ENCODE assay signal across 13 cellular contexts in genomic region chr16:27080870-27081269, GRCh38. TPM values are rescaled to one million over a fixed set of nuclear protein-coding genes. Genes with fewer than 3 reads are reported as not detected.
DNase-seq lines count a peak whose midpoint lies in the region; TF ChIP-seq lines count a peak whose summit lies in the region.
"Had no signal": no experiment of that assay in that cellular context is flagged by ENCODE, and none has a peak within 500 bp of the region (broad histone marks: within the 10 kb centered on the region; RNA-seq: fewer than 3 reads in every experiment).

No MANE protein-coding gene starts in this region.

- H3K27me3 ChIP-seq in cardiac muscle cell (no peaks in the 10 kb centered on the region), right atrium auricular region (no peaks in the 10 kb centered on the region), OCI-LY3 (ENCODE audit: low read depth, low read length) (peaks cover 30% of the 10 kb centered on the region), transverse colon (peaks cover 11% of the 10 kb centered on the region), tibial nerve (no peaks in the 10 kb centered on the region), testis (no peaks in the 10 kb centered on the region)

- TF ChIP-seq EP300 in transverse colon (IDR thresholded peaks at IDR 0.05; ENCODE audit: low read depth) (no peak), tibial nerve (IDR thresholded peaks at IDR 0.05) (no peak)

- no peaks in the 10 kb centered on the region for H3K36me3 ChIP-seq in cardiac muscle cell
- H3K36me3 ChIP-seq in right atrium auricular region: no peaks in the 10 kb centered on the region
- H3K36me3 ChIP-seq in OCI-LY3 (replicated peaks; ENCODE audit: low read depth, low read length): no peaks in the 10 kb centered on the region
- H3K36me3 ChIP-seq in transverse colon: no peaks in the 10 kb centered on the region
- no peaks in the 10 kb centered on the region for H3K36me3 ChIP-seq in tibial nerve
- no peaks in the 10 kb centered on the region for H3K36me3 ChIP-seq in testis (ENCODE audit: low read depth, missing control alignments)
- H3K36me3 ChIP-seq: esophagus muscularis mucosa, SJSA1 had no signal

- H3K9me3 ChIP-seq in cardiac muscle cell (ENCODE audit: low read depth) (no peaks in the 10 kb centered on the region), right atrium auricular region (no peaks in the 10 kb centered on the region), OCI-LY3 (ENCODE audit: insufficient read depth, low read length) (no peaks in the 10 kb centered on the region), transverse colon (no peaks in the 10 kb centered on the region), tibial nerve (peaks cover 0 to 4% (median 0%) of the 10 kb centered on the region in 4 donors), testis (no peaks in the 10 kb centered on the region)
- H3K9me3 ChIP-seq: esophagus muscularis mucosa, SJSA1 had no signal

- H3K9ac ChIP-seq in OCI-LY3 (ENCODE audit: low read length): no peak overlapping the region

- peak in 1 of 2 donors; percentile 11 for DNase-seq in cardiac muscle cell (ENCODE audit: low read depth in 1 of 2, low spot score in 1 of 2)
- DNase-seq in right atrium auricular region (ENCODE audit: low spot score): no peak
- DNase-seq in fibroblast of pulmonary artery (ENCODE audit: low read depth): peak; percentile 8
- no peak for DNase-seq in transverse colon
- no peak for DNase-seq in tibial nerve (ENCODE audit: low spot score in 2 of 2)
- DNase-seq in testis: no peak
- no peak for DNase-seq in D341Med (ENCODE audit: low spot score)
- DNase-seq: activated T-cell treated with anti-CD3 and anti-CD28 coated beads, Interleukin-2, amount 50 U/mL, for 4 hours; stimulated activated naive B cell treated with anti-CD40 and anti-IgM and Interleukin-4, amounts not matched to agents 10 μg/mL and 1 μg/mL and 100 μg/mL, for 72 hours had no signal

- TF ChIP-seq CTCF in cardiac muscle cell (IDR thresholded peaks at IDR 0.05; ENCODE audit: low read depth, low read length) (peak; percentile 39), right atrium auricular region (IDR thresholded peaks at IDR 0.05) (peak in 1 of 2 donors; percentile 39), OCI-LY3 (IDR thresholded peaks at IDR 0.05; ENCODE audit: low read depth, low read length) (0 out of 2 replicates have a peak, but pooled peaks have one; percentile 20), fibroblast of pulmonary artery (IDR thresholded peaks at IDR 0.05; ENCODE audit: low read length, missing control alignments) (peak; percentile 46), transverse colon (IDR thresholded peaks at IDR 0.05) (peak; percentile 18 to 58 (median 35)), tibial nerve (IDR thresholded peaks at IDR 0.05) (peak in 1 of 5 experiments; percentile 12), testis (IDR thresholded peaks at IDR 0.05) (no peak)

- no peaks in the 10 kb centered on the region for H3K79me2 ChIP-seq in OCI-LY3 (ENCODE audit: low read length)

- 23 to 83% methylated on average over 1 to 4 of the region's 4 CpGs for WGBS in transverse colon (ENCODE audit: low coverage in 1 of 2), 2 donors
- WGBS in tibial nerve, 2 donors: 34 to 35% methylated on average over 4 of the region's 4 CpGs
- 33 to 38% methylated on average over 4 of the region's 4 CpGs for WGBS in testis, 2 donors

- no peak overlapping the region for H3K4me2 ChIP-seq in OCI-LY3 (ENCODE audit: low read length)

- TF ChIP-seq POLR2A in transverse colon (IDR thresholded peaks at IDR 0.05) (no peak), tibial nerve (IDR thresholded peaks at IDR 0.05) (no peak), testis (IDR thresholded peaks at IDR 0.05) (no peak)

- H4K20me1 ChIP-seq in OCI-LY3 (ENCODE audit: insufficient read depth, low read length): no peaks in the 10 kb centered on the region

- H3K4me1 ChIP-seq in cardiac muscle cell (ENCODE audit: low read depth) (no peaks in the 10 kb centered on the region), right atrium auricular region (no peaks in the 10 kb centered on the region), OCI-LY3 (ENCODE audit: low read length) (no peaks in the 10 kb centered on the region), transverse colon (no peaks in the 10 kb centered on the region), tibial nerve (no peaks in the 10 kb centered on the region), testis (no peaks in the 10 kb centered on the region)
- H3K4me1 ChIP-seq: esophagus muscularis mucosa, SJSA1 had no signal

- intact Hi-C loops in transverse colon (cut with DNase I; ENCODE audit: low total_unique reads) (no loop called here), testis (cut with DNase I; ENCODE audit: low total_unique reads) (no loop called here)

- H3K27ac ChIP-seq in cardiac muscle cell (no peak overlapping the region), right atrium auricular region (no peak overlapping the region), OCI-LY3 (ENCODE audit: low read length) (no peak overlapping the region), transverse colon (no peak overlapping the region), tibial nerve (no peak overlapping the region), testis (no peak overlapping the region)
- H3K27ac ChIP-seq: esophagus muscularis mucosa, SJSA1 had no signal

- H3K4me3 ChIP-seq in cardiac muscle cell (no peak overlapping the region), right atrium auricular region (no peak overlapping the region), OCI-LY3 (ENCODE audit: low read length) (no peak overlapping the region), fibroblast of pulmonary artery (replicated peaks; ENCODE audit: low read depth, low read length) (no peak overlapping the region), transverse colon (no peak overlapping the region), tibial nerve (no peak overlapping the region), testis (no peak overlapping the region)
- H3K4me3 ChIP-seq: esophagus muscularis mucosa, SJSA1 had no signal

- in situ Hi-C loops in transverse colon (cut with MboI; ENCODE audit: low pct_ligation_motif_present in 1 of 4, low pct_unique_long_range_greater_than_20kb in 1 of 4, low sequenced_read_pairs in 3 of 4): no loop called here

- no peak overlapping the region for H2AFZ ChIP-seq in OCI-LY3 (ENCODE audit: low read depth, low read length)

RNA-seq across cellular contexts. Expression of gene C16orf82, which starts 14.1 kb away (rescaled TPM):
- not detected in 2 replicates for total RNA-seq in cardiac muscle cell
- not detected in 2 replicates for polyA plus RNA-seq in cardiac muscle cell
- total RNA-seq in right atrium auricular region: not detected
- total RNA-seq in transverse colon: not detected
- total RNA-seq in tibial nerve: not detected
- total RNA-seq in testis: 100 to 1,000 TPM; 133 to 364 TPM
- 446 TPM for polyA plus RNA-seq in testis (ENCODE audit: insufficient read depth, low read depth, low replicate concordance)
- total RNA-seq: activated T-cell treated with anti-CD3 and anti-CD28 coated beads, Interleukin-2, amount 50 U/mL, for 4 hours; esophagus muscularis mucosa; pulmonary artery endothelial cell; SJSA1 had no signal

Comparison
In these comparisons a context has a peak if more than half of its experiments do, and no peak if none do; other contexts are left out.
1. CTCF ChIP-seq: peak in cardiac muscle cell (single experiment), OCI-LY3 (single experiment), fibroblast of pulmonary artery (single experiment) and transverse colon (5 of 5); none in testis (0 of 3).
2. RNA of gene C16orf82, which starts 14.1 kb away (total RNA-seq): 133 to 364 TPM in testis; not detected in cardiac muscle cell, not detected in right atrium auricular region, not detected in transverse colon and not detected in tibial nerve; every median in the first group is over 100 times any median in the second.